ENCODE assay signal across 13 cellular contexts in the genomic region with DNA sequence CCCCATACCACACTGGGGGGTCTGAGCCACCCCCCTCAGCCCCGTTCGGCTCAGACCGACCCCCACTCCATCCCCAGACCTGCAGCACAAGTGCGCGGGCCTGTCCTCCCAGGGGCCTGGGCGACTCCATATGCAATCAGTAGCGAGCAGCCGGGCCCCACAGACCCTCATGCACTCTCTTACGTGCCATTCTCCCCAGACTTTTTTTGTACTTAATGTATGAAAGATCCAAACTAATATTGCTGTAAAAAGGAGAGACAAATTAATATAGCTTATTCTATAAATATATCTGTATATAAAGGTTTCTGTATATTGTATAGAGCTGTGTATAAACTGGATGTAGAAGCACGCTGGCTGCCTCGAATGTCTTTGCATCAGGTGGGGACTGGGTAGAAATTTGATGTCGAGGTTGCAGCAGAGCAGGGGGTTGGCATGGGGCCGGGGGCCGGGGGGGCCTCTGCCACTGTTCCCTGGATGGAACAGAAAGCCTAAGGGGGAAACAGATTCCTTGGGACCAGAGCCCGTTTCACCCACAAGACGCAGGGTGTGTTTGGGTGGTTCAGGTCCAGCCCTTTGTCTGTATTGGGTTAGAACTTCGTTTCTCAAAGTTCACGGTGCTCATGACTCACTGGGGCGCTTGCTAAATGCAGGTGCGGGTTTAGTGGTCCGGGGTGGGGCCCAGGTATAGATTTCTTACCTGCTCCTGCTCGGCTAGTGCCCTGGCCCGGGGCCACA. TPM values are rescaled to one million over a fixed set of nuclear protein-coding genes. Genes with fewer than 3 reads are reported as not detected.
DNase-seq lines count a peak whose midpoint lies in the region; ATAC-seq, FAIRE-seq and TF ChIP-seq lines count a peak whose summit lies in the region.
"Had no signal": no experiment of that assay in that cellular context is flagged by ENCODE, and none has a peak within 500 bp of the region (broad histone marks: within the 10 kb centered on the region; RNA-seq: fewer than 3 reads in every experiment).

No MANE protein-coding gene starts in this region.

- TF ChIP-seq RAD21 in H1 (IDR thresholded peaks at IDR 0.05 in 1 of 2, conservative IDR thresholded peaks at IDR 0.05 in 1 of 2; ENCODE audit: low read depth in 2 of 2, low read length in 2 of 2) = no peak

- TF ChIP-seq POLR2A in H1 (IDR thresholded peaks at IDR 0.05; ENCODE audit: control extremely low read depth in 1 of 2, low read depth in 2 of 2, low read length in 2 of 2) = no peak
- no peak for TF ChIP-seq POLR2A in testis (IDR thresholded peaks at IDR 0.05)

- H2BK15ac ChIP-seq in H1 (ENCODE audit: low read length) = no peak overlapping the region

- 0 out of 2 replicates have a peak overlapping the region, but pooled peaks have one; percentile 80 for H2BK12ac ChIP-seq in H1 (ENCODE audit: low read depth, low read length)

- H3K56ac ChIP-seq in H1 (replicated peaks; ENCODE audit: insufficient read length, low read depth, low read length) = no peak overlapping the region

- H3K14ac ChIP-seq in H1 (ENCODE audit: insufficient read length) = no peak overlapping the region

- H3K27ac ChIP-seq in H1 (ENCODE audit: low read depth, low read length) = no peak overlapping the region
- H3K27ac ChIP-seq in testis = peak overlapping the region; percentile 64 to 79
- H3K27ac ChIP-seq: HL-60, SJCRH30 had no signal

- H3K9ac ChIP-seq in H1 (replicated peaks in 1 of 4; ENCODE audit: extremely low read depth in 1 of 4, low read depth in 3 of 4, low read length in 3 of 4) (no peak overlapping the region), mucosa of stomach (ENCODE audit: low read length) (peak overlapping the region; percentile 50)

- H3K36me3 ChIP-seq in H1 (ENCODE audit: control insufficient read depth in 2 of 4, insufficient read depth in 4 of 4, low read length in 3 of 4) = peaks cover 0 to 3% (median 0%) of the 10 kb centered on the region in 4 experiments; a peak in 1 of 8 replicates
- no peaks in the 10 kb centered on the region for H3K36me3 ChIP-seq in mucosa of stomach (ENCODE audit: control insufficient read depth, insufficient read depth, low read length)
- no peaks in the 10 kb centered on the region for H3K36me3 ChIP-seq in testis (ENCODE audit: low read depth, missing control alignments)
- H3K36me3 ChIP-seq: SJCRH30 had no signal

- no peak overlapping the region for H3K4me2 ChIP-seq in H1 (ENCODE audit: insufficient read depth in 1 of 2, low read depth in 2 of 2, low read length in 2 of 2)

- no peaks in the 10 kb centered on the region for H3K9me3 Mint-ChIP-seq in stimulated activated naive CD8-positive, alpha-beta T cell treated with anti-CD3 and anti-CD28 coated beads, Interleukin-15, amount 100 ng/mL, for 72 hours

- POLR2A ChIA-PET in H1 (lab: Charles Lee; ENCODE audit: partially characterized antibody) = interaction anchor here (0.7 to 8.9 kb wide), 5 partner anchors 12 to 43 kb away, joined by 3 to 87 read pairs (median 5); a partner anchor contains a TSS

- no peak overlapping the region for H3K4ac ChIP-seq in H1 (replicated peaks; ENCODE audit: insufficient read length, low read depth, low read length)

- H4K5ac ChIP-seq in H1 (ENCODE audit: insufficient read length, low read depth, low read length) = no peak overlapping the region

- peaks cover 6% of the 10 kb centered on the region for H3K4me1 Mint-ChIP-seq in stimulated activated naive CD8-positive, alpha-beta T cell treated with anti-CD3 and anti-CD28 coated beads, Interleukin-15, amount 100 ng/mL, for 72 hours

- H3K27ac Mint-ChIP-seq in stimulated activated naive CD8-positive, alpha-beta T cell treated with anti-CD3 and anti-CD28 coated beads, Interleukin-15, amount 100 ng/mL, for 72 hours = peak overlapping the region; percentile 2 to 4

- H3K18ac ChIP-seq in H1 (ENCODE audit: extremely low read depth, low read length) = no peak overlapping the region

- H2AFZ ChIP-seq in H1 (ENCODE audit: low read length) = no peak overlapping the region

- H2BK20ac ChIP-seq in H1 (ENCODE audit: low read length) = no peak overlapping the region

- peaks cover 6 to 23% (median 10%) of the 10 kb centered on the region in 4 experiments for H3K4me1 ChIP-seq in H1 (replicated peaks in 1 of 4; ENCODE audit: control insufficient read depth in 3 of 4, insufficient read depth in 4 of 4, low read length in 3 of 4)
- H3K4me1 ChIP-seq in mucosa of stomach (ENCODE audit: control insufficient read depth, insufficient read depth, low read length) = peaks cover 22% of the 10 kb centered on the region
- H3K4me1 ChIP-seq in testis = peaks cover 24% of the 10 kb centered on the region

- no peaks in the 10 kb centered on the region for H4K20me1 ChIP-seq in H1 (replicated peaks in 1 of 2; ENCODE audit: control insufficient read depth in 1 of 2, insufficient read depth in 2 of 2, low read length in 2 of 2)

- H4K8ac ChIP-seq in H1 (ENCODE audit: extremely low read depth, insufficient read depth, low read length) = peak overlapping the region; percentile 35; the same call in 1 of the 2 replicates

- H3K27me3 ChIP-seq in H1 (replicated peaks in 1 of 4; ENCODE audit: control insufficient read depth in 3 of 4, extremely low read depth in 1 of 4, insufficient read depth in 3 of 4, low read length in 3 of 4) (peaks cover 0 to 3% (median 1%) of the 10 kb centered on the region in 4 experiments; a peak in 5 of 7 replicates), mucosa of stomach (ENCODE audit: control insufficient read depth, insufficient read depth, low read length) (no peaks in the 10 kb centered on the region), testis (no peaks in the 10 kb centered on the region)
- H3K27me3 ChIP-seq: SJCRH30 had no signal

- H3K27me3 Mint-ChIP-seq in stimulated activated naive CD8-positive, alpha-beta T cell treated with anti-CD3 and anti-CD28 coated beads, Interleukin-15, amount 100 ng/mL, for 72 hours = peaks cover 36% of the 10 kb centered on the region

- TF ChIP-seq CTCF in H1 (IDR thresholded peaks at IDR 0.05; ENCODE audit: control extremely low read depth in 1 of 3, insufficient read depth in 1 of 3, low read depth in 1 of 3, low read length in 3 of 3) = no peak
- TF ChIP-seq CTCF in testis (IDR thresholded peaks at IDR 0.05) = no peak

- 90% methylated on average over 23 of the region's 23 CpGs; no CpG with 5 or more reads in 1 of the 2 experiments for WGBS in H1 (ENCODE audit: extremely low coverage in 1 of 2, insufficient coverage in 1 of 2, insufficient read length in 1 of 2, insufficient replicate concordance in 2 of 2, low coverage in 1 of 2, low lambda C conversion rate in 2 of 2, missing lambda C conversion rate in 1 of 2), 2 experiments
- 73 to 79% methylated on average over 23 of the region's 23 CpGs for WGBS in testis, 2 donors

- no peaks in the 10 kb centered on the region; the same call in 1 of the 2 replicates for H3K23me2 ChIP-seq in H1 (ENCODE audit: low read depth, low read length)

- no peak for TF ChIP-seq EP300 in H1 (IDR thresholded peaks at IDR 0.05; ENCODE audit: borderline replicate concordance in 1 of 2, low read depth in 2 of 2, low read length in 2 of 2)

- H3K9me3 ChIP-seq in H1 (ENCODE audit: insufficient read depth in 2 of 2, low read depth in 1 of 2, low read length in 1 of 2) (no peaks in the 10 kb centered on the region), mucosa of stomach (ENCODE audit: control insufficient read depth, low read length) (no peaks in the 10 kb centered on the region), testis (no peaks in the 10 kb centered on the region)
- H3K9me3 ChIP-seq: SJCRH30 had no signal

- no peak for DNase-seq in stimulated activated naive CD8-positive, alpha-beta T cell treated with anti-CD3 and anti-CD28 coated beads, Interleukin-15, amount 100 ng/mL, for 72 hours
- DNase-seq in stimulated activated naive CD8-positive, alpha-beta T cell treated with anti-CD3 and anti-CD28 coated beads, Interleukin-15, Interleukin-2, amounts not matched to agents 100 U/mL and 50 U/mL, for 24 hours = no peak
- DNase-seq in H1 (ENCODE audit: low read depth in 1 of 2, low spot score in 2 of 2) = no peak
- no peak for DNase-seq in testis
- DNase-seq in Ammon's horn (ENCODE audit: low spot score) = no peak
- no peak for DNase-seq in NCI-H2196 treated with DMSO at 0.1 percent for 48 hours (lab: John Stamatoyannopoulos, UW; ENCODE audit: unreplicated experiment)
- DNase-seq: NCI-H1436 treated with DMSO at 0.1 percent for 48 hours, NCI-H510A had no signal

- no peak overlapping the region for H3K23ac ChIP-seq in H1 (ENCODE audit: insufficient read length)

- no peak for ATAC-seq in stimulated activated naive CD8-positive, alpha-beta T cell treated with anti-CD3 and anti-CD28 coated beads, Interleukin-15, amount 100 ng/mL, for 72 hours
- ATAC-seq in stimulated activated naive CD8-positive, alpha-beta T cell treated with anti-CD3 and anti-CD28 coated beads, Interleukin-15, Interleukin-2, amounts not matched to agents 100 U/mL and 50 U/mL, for 24 hours = no peak
- no peak for ATAC-seq in GM21529 (IDR thresholded peaks at IDR 0.05; ENCODE audit: unreplicated experiment)

- H3K79me2 ChIP-seq in H1 (ENCODE audit: control insufficient read depth in 1 of 2, insufficient read depth in 2 of 2, low read length in 2 of 2) = no peaks in the 10 kb centered on the region

- no peak overlapping the region for H2AK5ac ChIP-seq in H1 (ENCODE audit: low read depth, low read length)

- CTCF ChIA-PET in H1 (lab: Charles Lee; ENCODE audit: partially characterized antibody) = interaction anchor here (0.6 to 9.2 kb wide), 36 partner anchors 9 to 347 kb away, joined by 3 to 168 read pairs (median 4); a partner anchor contains a TSS

- no peak for FAIRE-seq in H1 (lab: Jason Lieb, UNC)
- FAIRE-seq: A204.1 had no signal

- H2BK120ac ChIP-seq in H1 (replicated peaks; ENCODE audit: low read depth, low read length) = no peak overlapping the region

- intact Hi-C loops in testis (cut with DNase I; ENCODE audit: low total_unique reads) = no loop called here

- peak overlapping the region; percentile 89 for H4K91ac ChIP-seq in H1 (replicated peaks; ENCODE audit: insufficient read length, low read length)

- H3K4me3 ChIP-seq in H1 (ENCODE audit: extremely low read depth in 1 of 4, insufficient read depth in 2 of 4, low read depth in 3 of 4, low read length in 4 of 4) (no peak overlapping the region), mucosa of stomach (ENCODE audit: low read length) (no peak overlapping the region), testis (no peak overlapping the region)
- H3K4me3 ChIP-seq: SJCRH30 had no signal

- no peak overlapping the region for H2BK5ac ChIP-seq in H1 (ENCODE audit: low read depth, low read length)

- H3K4me3 Mint-ChIP-seq in stimulated activated naive CD8-positive, alpha-beta T cell treated with anti-CD3 and anti-CD28 coated beads, Interleukin-15, amount 100 ng/mL, for 72 hours = no peak overlapping the region

- no peaks in the 10 kb centered on the region for H3K79me1 ChIP-seq in H1 (ENCODE audit: low read depth, low read length)

RNA-seq across cellular contexts. Expression of a gene that starts 5.6 kb away (rescaled TPM):
- total RNA-seq in H1 (2021; fragmentation: NEBNext Ultra II Directional; extraction: Animal tissue kit (Norgen Biotek cat#: 25700)) = 6.0 TPM in 2 replicates
- polyA plus RNA-seq in H1 (2011; rRNA removed) (6.1 and 7.6 TPM in 2 replicates), testis (ENCODE audit: insufficient read depth, low read depth, low replicate concordance) (15.2 TPM)
- 4.4 TPM for polyA plus RNA-seq in H1 (2011; cell fraction: cytosol; rRNA removed)
- polyA plus RNA-seq in H1 (2011; cell fraction: nucleus; rRNA removed) = 37.7 TPM
- polyA plus RNA-seq in H1 (2012, experiment 1 of 2) = 3.9 to 7.2 TPM (median 6.2 TPM) in 4 replicates
- 3.1 TPM for polyA plus RNA-seq in H1 (2012, experiment 2 of 2)
- 5.1 TPM for polyA plus RNA-seq in H1 (2013, experiment 1 of 2)
- 4.7 TPM for polyA plus RNA-seq in H1 (2013, experiment 2 of 2)
- 3.0 and 4.7 TPM in 2 replicates for polyA minus RNA-seq in H1 (2011; rRNA and poly(A)+ RNA removed)
- polyA minus RNA-seq in H1 (2011; cell fraction: cytosol; rRNA and poly(A)+ RNA removed) = 3.7 TPM
- polyA minus RNA-seq in H1 (2011; cell fraction: nucleus; rRNA and poly(A)+ RNA removed) = 9.6 TPM
- 10 to 100 TPM in 1 of 2 donors, 1 to 10 TPM in 1; 9.2 to 10.7 TPM for total RNA-seq in testis

RNA-seq across cellular contexts. Expression of a gene that starts 45.6 kb away (rescaled TPM):
- total RNA-seq in H1 (2021; fragmentation: NEBNext Ultra II Directional; extraction: Animal tissue kit (Norgen Biotek cat#: 25700)) = 186 and 191 TPM in 2 replicates
- 622 and 759 TPM in 2 replicates for polyA plus RNA-seq in H1 (2011; rRNA removed)
- polyA plus RNA-seq in H1 (2011; cell fraction: cytosol; rRNA removed) = 508 TPM
- 357 TPM for polyA plus RNA-seq in H1 (2011; cell fraction: nucleus; rRNA removed)
- 367 to 567 TPM (median 473 TPM) in 4 replicates for polyA plus RNA-seq in H1 (2012, experiment 1 of 2)
- polyA plus RNA-seq in H1 (2012, experiment 2 of 2) = 392 TPM
- 338 TPM for polyA plus RNA-seq in H1 (2013, experiment 1 of 2)
- 352 TPM for polyA plus RNA-seq in H1 (2013, experiment 2 of 2)
- polyA minus RNA-seq in H1 (2011; rRNA and poly(A)+ RNA removed) = 163 and 184 TPM in 2 replicates
- polyA minus RNA-seq in H1 (2011; cell fraction: cytosol; rRNA and poly(A)+ RNA removed) = 130 TPM
- 123 TPM for polyA minus RNA-seq in H1 (2011; cell fraction: nucleus; rRNA and poly(A)+ RNA removed)
- 10 to 100 TPM; 46.7 to 55.6 TPM for total RNA-seq in testis
- 162 TPM for polyA plus RNA-seq in testis (ENCODE audit: insufficient read depth, low read depth, low replicate concordance)

RNA-seq across cellular contexts. Expression of a gene that starts 45.9 kb away (rescaled TPM):
- 84.5 and 86.1 TPM in 2 replicates for total RNA-seq in H1 (2021; fragmentation: NEBNext Ultra II Directional; extraction: Animal tissue kit (Norgen Biotek cat#: 25700))
- polyA plus RNA-seq in H1 (2011; rRNA removed) (52.6 and 52.9 TPM in 2 replicates), testis (ENCODE audit: insufficient read depth, low read depth, low replicate concordance) (27.3 TPM)
- polyA plus RNA-seq in H1 (2011; cell fraction: cytosol; rRNA removed) = 75.9 TPM
- polyA plus RNA-seq in H1 (2011; cell fraction: nucleus; rRNA removed) = 39.1 TPM
- 91.9 to 107 TPM (median 97.9 TPM) in 4 replicates for polyA plus RNA-seq in H1 (2012, experiment 1 of 2)
- polyA plus RNA-seq in H1 (2012, experiment 2 of 2) = 35.6 TPM
- 52.4 TPM for polyA plus RNA-seq in H1 (2013, experiment 1 of 2)
- 55.2 TPM for polyA plus RNA-seq in H1 (2013, experiment 2 of 2)
- polyA minus RNA-seq in H1 (2011; rRNA and poly(A)+ RNA removed) = 74.7 and 76.2 TPM in 2 replicates
- 43.7 TPM for polyA minus RNA-seq in H1 (2011; cell fraction: cytosol; rRNA and poly(A)+ RNA removed)
- 41.1 TPM for polyA minus RNA-seq in H1 (2011; cell fraction: nucleus; rRNA and poly(A)+ RNA removed)
- 10 to 100 TPM; 22.7 to 31.5 TPM for total RNA-seq in testis
